12 cellular contexts compared by ENCODE assay signal in genomic region chr11:1261241-1262071, GRCh38. TPM values are rescaled to one million over a fixed set of nuclear protein-coding genes. Genes with fewer than 3 reads are reported as not detected.
DNase-seq lines count a peak whose midpoint lies in the region; ATAC-seq, FAIRE-seq and TF ChIP-seq lines count a peak whose summit lies in the region.
"Had no signal": no experiment of that assay in that cellular context is flagged by ENCODE, and none has a peak within 500 bp of the region (broad histone marks: within the 10 kb centered on the region; RNA-seq: fewer than 3 reads in every experiment).

No MANE protein-coding gene starts in this region.

- peaks cover 10% of the 10 kb centered on the region for H3K9me3 Mint-ChIP-seq in activated naive CD4-positive, alpha-beta T cell treated with anti-CD3 and anti-CD28 coated beads, Interleukin-2, amount 10 ng/mL, durations not matched to agents 7 days and 5 days
- peaks cover 4 to 13% of the 10 kb centered on the region in 2 donors for H3K9me3 Mint-ChIP-seq in activated naive CD4-positive, alpha-beta T cell treated with anti-CD3 and anti-CD28 coated beads, Interleukin-2, amount 50 U/mL, for 72 hours

- no peak overlapping the region for H3K27ac ChIP-seq in kidney (ENCODE audit: low read depth in 2 of 2, low read length in 2 of 2)
- H3K27ac ChIP-seq in temporal lobe (ENCODE audit: low read depth, low read length), result peak overlapping the region; percentile 51
- no peak overlapping the region for H3K27ac ChIP-seq in body of pancreas

- H3K4me1 ChIP-seq in kidney (ENCODE audit: control insufficient read depth in 1 of 2, insufficient read depth in 1 of 2, low read depth in 1 of 2, low read length in 2 of 2) (peaks cover 5 to 11% of the 10 kb centered on the region in 2 donors), body of pancreas (peaks cover 14% of the 10 kb centered on the region)

- no peaks in the 10 kb centered on the region for H3K36me3 ChIP-seq in kidney (ENCODE audit: control insufficient read depth in 1 of 2, insufficient read depth in 2 of 2, low read length in 2 of 2)
- H3K36me3 ChIP-seq in body of pancreas (replicated peaks in 1 of 2; ENCODE audit: insufficient read depth in 1 of 2, low read depth in 2 of 2), result no peaks in the 10 kb centered on the region
- H3K36me3 ChIP-seq: esophagus squamous epithelium had no signal

- FAIRE-seq in kidney (lab: Jason Lieb, UNC), result no peak

- peaks cover 18% of the 10 kb centered on the region for H3K4me1 Mint-ChIP-seq in activated naive CD4-positive, alpha-beta T cell treated with anti-CD3 and anti-CD28 coated beads, Interleukin-2, amount 10 ng/mL, durations not matched to agents 7 days and 5 days
- H3K4me1 Mint-ChIP-seq in T-helper 17 cell, result peaks cover 10% of the 10 kb centered on the region

- CTCF ChIA-PET in activated naive CD4-positive, alpha-beta T cell treated with anti-CD3 and anti-CD28 coated beads, Interleukin-2, amount 10 ng/mL, durations not matched to agents 7 days and 5 days (lab: Charles Lee), result no interaction called here

- TF ChIP-seq CTCF in kidney (IDR thresholded peaks at IDR 0.05; ENCODE audit: borderline replicate concordance, extremely low read depth, insufficient read depth) (no peak), body of pancreas (IDR thresholded peaks at IDR 0.05) (no peak)

- H3K9me3 ChIP-seq in T-helper 17 cell (ENCODE audit: control insufficient read depth, low read length, poor library complexity, severe bottlenecking) (no peaks in the 10 kb centered on the region), kidney (ENCODE audit: control insufficient read depth in 1 of 2, low read length in 2 of 2) (no peaks in the 10 kb centered on the region), body of pancreas (no peaks in the 10 kb centered on the region)
- H3K9me3 ChIP-seq: esophagus squamous epithelium had no signal

- H3K9ac ChIP-seq in kidney (ENCODE audit: low read length in 2 of 2), result no peak overlapping the region

- no peaks in the 10 kb centered on the region for H3K27me3 ChIP-seq in body of pancreas

- peak overlapping the region; percentile 68 for H3K4me3 Mint-ChIP-seq in activated naive CD4-positive, alpha-beta T cell treated with anti-CD3 and anti-CD28 coated beads, Interleukin-2, amount 10 ng/mL, durations not matched to agents 7 days and 5 days
- H3K4me3 Mint-ChIP-seq in T-helper 17 cell, result peak overlapping the region; percentile 91

- H3K27ac Mint-ChIP-seq in activated naive CD4-positive, alpha-beta T cell treated with anti-CD3 and anti-CD28 coated beads, Interleukin-2, amount 10 ng/mL, durations not matched to agents 7 days and 5 days, result peak overlapping the region; percentile 81
- H3K27ac Mint-ChIP-seq in activated naive CD4-positive, alpha-beta T cell treated with anti-CD3 and anti-CD28 coated beads, Interleukin-2, amount 50 U/mL, for 72 hours, result peak overlapping the region in 1 of 2 donors; percentile 94
- H3K27ac Mint-ChIP-seq in T-helper 17 cell, result peak overlapping the region; percentile 59
- H3K27ac Mint-ChIP-seq: progenitor cell of endocrine pancreas had no signal

- DNase-seq in activated naive CD4-positive, alpha-beta T cell treated with anti-CD3 and anti-CD28 coated beads, Interleukin-2, amount 10 ng/mL, durations not matched to agents 7 days and 5 days, result no peak
- no peak for DNase-seq in activated naive CD4-positive, alpha-beta T cell treated with anti-CD3 and anti-CD28 coated beads, Interleukin-2, amount 50 U/mL, for 72 hours (ENCODE audit: low spot score in 2 of 2)
- DNase-seq in T-helper 17 cell (no peak), kidney (peak; percentile 78), anterior cingulate cortex (lab: John Stamatoyannopoulos, UW) (no peak), body of pancreas (no peak)
- DNase-seq: esophagus squamous epithelium, NCI-H1694 had no signal

- 85 to 88% methylated on average over 13 to 34 of the region's 39 CpGs for WGBS in body of pancreas, 2 donors

- intact Hi-C loops in kidney (cut with DNase I) (no loop called here), body of pancreas (cut with DNase I) (no loop called here)

- ATAC-seq in activated naive CD4-positive, alpha-beta T cell treated with anti-CD3 and anti-CD28 coated beads, Interleukin-2, amount 50 U/mL, for 72 hours, result no peak
- no peak for ATAC-seq in T-helper 17 cell
- ATAC-seq in body of pancreas, result no peak
- ATAC-seq in GM19324 (IDR thresholded peaks at IDR 0.05; ENCODE audit: low FRiP score, unreplicated experiment), result no peak

- H3K27me3 Mint-ChIP-seq in activated naive CD4-positive, alpha-beta T cell treated with anti-CD3 and anti-CD28 coated beads, Interleukin-2, amount 10 ng/mL, durations not matched to agents 7 days and 5 days, result no peaks in the 10 kb centered on the region
- no peaks in the 10 kb centered on the region for H3K27me3 Mint-ChIP-seq in T-helper 17 cell
- H3K27me3 Mint-ChIP-seq: progenitor cell of endocrine pancreas had no signal

- no peak for TF ChIP-seq POLR2A in body of pancreas (IDR thresholded peaks at IDR 0.05)

- peaks cover 4% of the 10 kb centered on the region for H3K36me3 Mint-ChIP-seq in activated naive CD4-positive, alpha-beta T cell treated with anti-CD3 and anti-CD28 coated beads, Interleukin-2, amount 10 ng/mL, durations not matched to agents 7 days and 5 days
- H3K36me3 Mint-ChIP-seq in activated naive CD4-positive, alpha-beta T cell treated with anti-CD3 and anti-CD28 coated beads, Interleukin-2, amount 50 U/mL, for 72 hours, result peaks cover 5 to 15% of the 10 kb centered on the region in 2 donors
- H3K36me3 Mint-ChIP-seq in T-helper 17 cell (ENCODE audit: low read depth), result no peaks in the 10 kb centered on the region

- H3K4me3 ChIP-seq in kidney (ENCODE audit: low read length in 2 of 2) (no peak overlapping the region), body of pancreas (no peak overlapping the region)

RNA-seq across cellular contexts. Expression of gene MUC5B, which starts 38.6 kb away (rescaled TPM):
- not detected for total RNA-seq in activated naive CD4-positive, alpha-beta T cell treated with anti-CD3 and anti-CD28 coated beads, Interleukin-2, amount 50 U/mL, for 72 hours
- total RNA-seq in T-helper 17 cell (not detected), kidney (0.38 TPM), temporal lobe (not detected), body of pancreas (10 to 100 TPM in 1 of 2 donors, 1 to 10 TPM in 1; 4.6 to 11.4 TPM)
- polyA plus RNA-seq in kidney (ENCODE audit: insufficient read depth, low read depth, low replicate concordance), result not detected
- total RNA-seq: kidney epithelial cell, progenitor cell of endocrine pancreas had no signal

RNA-seq across cellular contexts. Expression of gene TOLLIP, which starts 48.0 kb away (rescaled TPM):
- total RNA-seq in activated naive CD4-positive, alpha-beta T cell treated with anti-CD3 and anti-CD28 coated beads, Interleukin-2, amount 50 U/mL, for 72 hours, result 10 to 100 TPM; 29.5 to 36.1 TPM
- total RNA-seq in T-helper 17 cell (10 to 100 TPM; 40.2 to 56.3 TPM), kidney (65.5 TPM), temporal lobe (21.4 TPM), body of pancreas (10 to 100 TPM; 51.1 to 63.9 TPM)
- polyA plus RNA-seq in kidney (ENCODE audit: insufficient read depth, low read depth, low replicate concordance), result 88.0 TPM
